ENCODE assay signal across 8 cellular contexts in genomic region chr7:77463641-77464040, GRCh38. TPM values are rescaled to one million over a fixed set of nuclear protein-coding genes. Genes with fewer than 3 reads are reported as not detected.
DNase-seq lines count a peak whose midpoint lies in the region; ATAC-seq, FAIRE-seq and TF ChIP-seq lines count a peak whose summit lies in the region.
"Not testable (repeated sequence)": the region's sequence is repeated elsewhere in the genome, so short reads cannot be mapped to it uniquely, and the experiment has no call there.

No MANE protein-coding gene starts in this region.

- H3K9me3 Mint-ChIP-seq in activated T-cell treated with anti-CD3 and anti-CD28 coated beads, Interleukin-2, amount 50 U/mL, for 72 hours, result not testable (repeated sequence)

- not testable (repeated sequence) for H3K79me2 ChIP-seq in OCI-LY3 (ENCODE audit: low read length)

- not testable (repeated sequence) for H3K27ac Mint-ChIP-seq in activated T-cell treated with anti-CD3 and anti-CD28 coated beads, Interleukin-2, amount 50 U/mL, for 72 hours

- H3K4me3 Mint-ChIP-seq in activated T-cell treated with anti-CD3 and anti-CD28 coated beads, Interleukin-2, amount 50 U/mL, for 72 hours, result peak overlapping the region in 1 of 2 donors; percentile 20

- H3K27me3 ChIP-seq in OCI-LY3 (ENCODE audit: low read depth, low read length), result not testable (repeated sequence)

- peak; percentile 60 for ATAC-seq in HG02642 (IDR thresholded peaks at IDR 0.05; ENCODE audit: poor library complexity, unreplicated experiment)
- peak; percentile 48 for ATAC-seq in HG03460 (IDR thresholded peaks at IDR 0.05; ENCODE audit: unreplicated experiment)
- ATAC-seq in activated T-cell treated with anti-CD3 and anti-CD28 coated beads, Interleukin-2, amount 50 U/mL, for 72 hours (replicated peaks in 1 of 2), result peak; percentile 95 to 97

- peak; percentile 75 for FAIRE-seq in GM19239 (lab: Jason Lieb, UNC)

- H4K20me1 ChIP-seq in OCI-LY3 (ENCODE audit: insufficient read depth, low read length), result not testable (repeated sequence)

- not testable (repeated sequence) for H3K9ac ChIP-seq in OCI-LY3 (ENCODE audit: low read length)

- H2AFZ ChIP-seq in OCI-LY3 (ENCODE audit: low read depth, low read length), result not testable (repeated sequence)

- H3K4me1 ChIP-seq in OCI-LY3 (ENCODE audit: low read length), result peaks cover 33% of the 10 kb centered on the region

- peaks cover 11% of the 10 kb centered on the region for H3K27me3 Mint-ChIP-seq in activated T-cell treated with anti-CD3 and anti-CD28 coated beads, Interleukin-2, amount 50 U/mL, for 72 hours (ENCODE audit: low read depth)

- H3K4me1 Mint-ChIP-seq in activated T-cell treated with anti-CD3 and anti-CD28 coated beads, Interleukin-2, amount 50 U/mL, for 72 hours (ENCODE audit: low read depth), result peaks cover 17% of the 10 kb centered on the region

- H3K36me3 ChIP-seq in OCI-LY3 (replicated peaks; ENCODE audit: low read depth, low read length), result not testable (repeated sequence)

- TF ChIP-seq CTCF in OCI-LY3 (IDR thresholded peaks at IDR 0.05; ENCODE audit: low read depth, low read length), result not testable (repeated sequence)

- H3K4me3 ChIP-seq in OCI-LY3 (ENCODE audit: low read length), result peak overlapping the region; percentile 44; the same call in 1 of the 2 replicates

- H3K36me3 Mint-ChIP-seq in activated T-cell treated with anti-CD3 and anti-CD28 coated beads, Interleukin-2, amount 50 U/mL, for 72 hours (ENCODE audit: insufficient read depth in 2 of 2), result not testable (repeated sequence)

- DNase-seq in EH (ENCODE audit: low read depth), result peak; percentile 61
- not testable (repeated sequence) for DNase-seq in GM19239 (ENCODE audit: insufficient read length, low spot score)
- peak; percentile 33 to 36 for DNase-seq in activated T-cell treated with anti-CD3 and anti-CD28 coated beads, Interleukin-2, amount 50 U/mL, for 72 hours
- DNase-seq in glomerular visceral epithelial cell (ENCODE audit: extremely low spot score), result peak; percentile 15
- DNase-seq in stimulated activated CD8-positive, alpha-beta memory T cell treated with anti-CD3 and anti-CD28 coated beads, Interleukin-4, amount 100 ng/mL, for 48 hours, result peak; percentile 47

- peak overlapping the region; percentile 71 for H3K4me2 ChIP-seq in OCI-LY3 (ENCODE audit: low read length)

- peak overlapping the region; percentile 29; the same call in 1 of the 2 replicates for H3K27ac ChIP-seq in OCI-LY3 (ENCODE audit: low read length)

- not testable (repeated sequence) for H3K9me3 ChIP-seq in OCI-LY3 (ENCODE audit: insufficient read depth, low read length)

RNA-seq across cellular contexts. Expression of gene GSAP, which starts 47.5 kb away (rescaled TPM):
- total RNA-seq in activated T-cell treated with anti-CD3 and anti-CD28 coated beads, Interleukin-2, amount 50 U/mL, for 72 hours, result 1 to 10 TPM; 4.9 to 5.0 TPM
